ENCODE assay signal across 8 cellular contexts in genomic region chr5:128498844-128499455, GRCh38. TPM values are rescaled to one million over a fixed set of nuclear protein-coding genes. Genes with fewer than 3 reads are reported as not detected.
A peak's percentile ranks its signal among the peaks of the same experiment; 100 is the strongest.
DNase-seq lines count a peak whose midpoint lies in the region; ATAC-seq and TF ChIP-seq lines count a peak whose summit lies in the region.

No MANE protein-coding gene starts in this region.

- DNase-seq in COLO829 (ENCODE audit: low spot score) = peak; percentile 35
- DNase-seq in HCT116 (ENCODE audit: low read depth, low spot score) = peak; percentile 40
- peak; percentile 67 for DNase-seq in hepatocyte (ENCODE audit: low spot score)
- DNase-seq in stimulated activated CD4-positive, alpha-beta T cell treated with anti-CD3 and anti-CD28 coated beads, Interleukin-2, amount 100 ng/mL, for 24 hours = no peak
- DNase-seq in activated CD8-positive, alpha-beta memory T cell treated with anti-CD3 and anti-CD28 coated beads, Interleukin-2, amount 50 U/mL, for 48 hours = no peak

- H3K27ac ChIP-seq in HCT116 (ENCODE audit: low read depth, low read length) (no peak overlapping the region), hepatocyte (no peak overlapping the region)

- H3K4me1 ChIP-seq in HCT116 (ENCODE audit: control insufficient read depth in 1 of 2, insufficient read depth in 2 of 2, low read length in 2 of 2) = no peaks in the 10 kb centered on the region
- H3K4me1 ChIP-seq in hepatocyte (ENCODE audit: insufficient read depth) = no peaks in the 10 kb centered on the region

- H2AFZ ChIP-seq in HCT116 (ENCODE audit: low read depth, low read length, poor library complexity, severe bottlenecking) (peak overlapping the region; percentile 58), hepatocyte (no peak overlapping the region)

- H3K4me2 ChIP-seq in HCT116 (ENCODE audit: low read length) (no peak overlapping the region), hepatocyte (no peak overlapping the region)

- POLR2A ChIA-PET in HCT116 (lab: Charles Lee) = no interaction called here

- H3K9me3 ChIP-seq in HCT116 (ENCODE audit: control insufficient read depth in 1 of 2, insufficient read depth in 1 of 2, low read depth in 1 of 2, low read length in 2 of 2) (no peaks in the 10 kb centered on the region), hepatocyte (ENCODE audit: low read depth) (no peaks in the 10 kb centered on the region)

- H3K27me3 ChIP-seq in HCT116 (ENCODE audit: insufficient read depth, low read length) (no peaks in the 10 kb centered on the region), hepatocyte (no peaks in the 10 kb centered on the region)

- CTCF ChIA-PET in HCT116 (lab: Charles Lee) = interaction anchor here (0.6 to 2.6 kb wide), 11 partner anchors 11 to 1269 kb away, joined by 3 to 18 read pairs (median 4); no protein-coding TSS in a partner anchor

- WGBS in hepatocyte (ENCODE audit: low lambda C conversion rate, missing lambda C conversion rate) = 67% methylated on average over 5 of the region's 5 CpGs

- no peak for TF ChIP-seq POLR2A in HCT116 (IDR thresholded peaks at IDR 0.05; ENCODE audit: borderline replicate concordance, extremely low read depth, insufficient read depth, insufficient read length)

- H3K36me3 ChIP-seq in HCT116 (ENCODE audit: control insufficient read depth in 1 of 2, insufficient read depth in 2 of 2, low read length in 2 of 2) = no peaks in the 10 kb centered on the region
- no peaks in the 10 kb centered on the region for H3K36me3 ChIP-seq in hepatocyte (replicated peaks; ENCODE audit: insufficient read depth, low read depth)

- H3K79me2 ChIP-seq in HCT116 (ENCODE audit: insufficient read depth, low read length) = no peaks in the 10 kb centered on the region
- peaks cover 4% of the 10 kb centered on the region for H3K79me2 ChIP-seq in hepatocyte

- peak; percentile 70 for ATAC-seq in HCT116
- ATAC-seq in SK-N-SH treated with all-trans-retinoic acid at 6 μM for 48 hours = peak; percentile 71
- no peak for ATAC-seq in HG03378 (IDR thresholded peaks at IDR 0.05; ENCODE audit: unreplicated experiment)
- no peak for ATAC-seq in HG02763 (IDR thresholded peaks at IDR 0.05; ENCODE audit: unreplicated experiment)

- RAD21 ChIA-PET in HCT116 (lab: Charles Lee; ENCODE audit: low non-redundant PET in 1 of 2, low total read pairs in 2 of 2, uncharacterized antibody in 2 of 2, unreplicated experiment in 2 of 2) = interaction anchor here (0.9 to 1.2 kb wide), 3 partner anchors 285 to 288 kb away, joined by 3 to 5 read pairs (median 4); no protein-coding TSS in a partner anchor

- no peak overlapping the region for H3K9ac ChIP-seq in HCT116 (ENCODE audit: low read length)

- BruUV-seq in HCT116 (replicated peaks; lab: Mats Ljungman, UMichigan) = no TSS peak

- TF ChIP-seq RAD21 in HCT116 (IDR thresholded peaks at IDR 0.05; ENCODE audit: low read depth) = peak; percentile 81

- TF ChIP-seq CTCF in HCT116 (IDR thresholded peaks at IDR 0.05 in 2 of 3, conservative IDR thresholded peaks at IDR 0.05 in 1 of 3; ENCODE audit: borderline replicate concordance in 1 of 3, insufficient read depth in 1 of 3, low read depth in 2 of 3, low read length in 2 of 3) = peak; percentile 47 to 66 (median 65); a peak in 5 of 6 replicates
- TF ChIP-seq CTCF in hepatocyte (IDR thresholded peaks at IDR 0.05; ENCODE audit: poor library complexity) = peak; percentile 60

- intact Hi-C loops in HCT116 (cut with micrococcal nuclease) = loop anchor here (1.0 to 10.0 kb wide), 7 partner anchors 13 to 934 kb away; no protein-coding TSS in a partner anchor

- H3K9me2 ChIP-seq in HCT116 (ENCODE audit: insufficient read depth) (no peaks in the 10 kb centered on the region), hepatocyte (replicated peaks; ENCODE audit: insufficient read depth) (no peaks in the 10 kb centered on the region)

- H4K20me1 ChIP-seq in HCT116 (ENCODE audit: insufficient read depth) = no peaks in the 10 kb centered on the region
- no peaks in the 10 kb centered on the region for H4K20me1 ChIP-seq in hepatocyte (ENCODE audit: insufficient read depth, poor library complexity, severe bottlenecking)

- H3K4me3 ChIP-seq in HCT116 (replicated peaks in 1 of 2; ENCODE audit: low read depth in 1 of 2, low read length in 2 of 2) (no peak overlapping the region), hepatocyte (no peak overlapping the region)

TF ChIP-seq in HCT116, 20 proteins besides CTCF, POLR2A, EP300 and RAD21:
- TF ChIP-seq ELF1 (IDR thresholded peaks at IDR 0.05; ENCODE audit: borderline replicate concordance, low read depth) (no peak), EZH2 (IDR thresholded peaks at IDR 0.05) (no peak), CEBPB (IDR thresholded peaks at IDR 0.05; ENCODE audit: low read depth) (no peak), ZBTB33 (IDR thresholded peaks at IDR 0.05; ENCODE audit: extremely low read depth, insufficient replicate concordance, low read length) (no peak)

TF ChIP-seq in SK-N-SH treated with all-trans-retinoic acid at 6 μM for 48 hours, 23 proteins besides CTCF, POLR2A, EP300 and RAD21:
- TF ChIP-seq ZFP3 (CRISPR knock-in tag; IDR thresholded peaks at IDR 0.05) = no peak
TF ChIP-seq in SK-N-SH treated with all-trans-retinoic acid at 6 μM for 48 hours: peak in this region for 0.

RNA-seq across cellular contexts. Expression of gene FBN2, which starts 39.1 kb away (rescaled TPM):
- total RNA-seq in HCT116 (2021; ENCODE audit: unreplicated experiment) = 0.42 TPM
- under 0.01 and 0.10 TPM in 2 replicates for polyA plus RNA-seq in HCT116 (2012)
- total RNA-seq in hepatocyte = 108 and 143 TPM in 2 replicates
- polyA plus RNA-seq in hepatocyte = 41.0 and 56.7 TPM in 2 replicates

Comparison
In these comparisons a context has a peak if more than half of its experiments do, and no peak if none do; other contexts are left out.
1. DNase-seq: peak in COLO829 (single experiment), HCT116 (single experiment) and hepatocyte (single experiment); none in stimulated activated CD4-positive, alpha-beta T cell treated with anti-CD3 and anti-CD28 coated beads, Interleukin-2, amount 100 ng/mL, for 24 hours (0 of 2) and activated CD8-positive, alpha-beta memory T cell treated with anti-CD3 and anti-CD28 coated beads, Interleukin-2, amount 50 U/mL, for 48 hours (single experiment).
2. ATAC-seq: peak in HCT116 (single experiment) and SK-N-SH treated with all-trans-retinoic acid at 6 μM for 48 hours (single experiment); none in HG03378 (single experiment) and HG02763 (single experiment).
3. RNA of gene FBN2, which starts 39.1 kb away (total RNA-seq): 108 to 143 TPM in hepatocyte; 0.42 TPM in HCT116 (single experiment); every median in the first group is over 10 times any median in the second.